16 cellular contexts compared by ENCODE assay signal in the genomic region with DNA sequence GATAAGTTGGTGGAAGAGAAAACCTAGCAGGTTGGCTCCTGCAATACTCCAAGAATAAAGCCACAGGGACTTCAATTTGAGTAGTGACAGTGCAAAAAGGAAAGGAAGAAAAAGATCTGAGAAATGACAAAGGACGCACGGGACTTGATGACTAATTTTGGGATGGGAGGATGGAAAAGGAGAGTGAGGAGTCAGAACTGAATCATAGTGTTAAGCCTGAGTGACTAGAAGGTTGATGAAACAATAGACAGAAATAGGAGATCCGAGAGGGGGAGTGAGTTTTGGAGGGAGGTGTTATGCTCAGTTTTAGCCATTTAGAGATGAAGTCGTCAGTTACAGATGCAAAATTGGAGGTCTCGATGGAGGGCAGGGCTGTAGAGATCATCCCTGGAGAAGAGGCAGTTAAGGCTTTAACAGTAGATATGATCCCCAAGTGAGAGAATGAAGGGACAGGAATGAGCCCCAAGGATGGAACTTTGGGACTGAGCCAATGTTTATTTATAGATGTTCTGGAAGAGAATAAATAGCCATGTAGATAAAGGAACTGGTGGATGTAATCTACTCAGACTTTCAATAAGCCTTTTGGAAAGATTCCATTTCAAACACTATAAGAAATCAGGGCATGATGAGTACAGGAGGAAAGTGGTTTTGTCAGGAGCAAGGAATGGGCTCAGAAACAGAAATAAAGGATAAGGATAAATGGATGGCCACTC.
DNase-seq lines count a peak whose midpoint lies in the region; ATAC-seq and TF ChIP-seq lines count a peak whose summit lies in the region.
"Had no signal": no experiment of that assay in that cellular context is flagged by ENCODE, and none has a peak within 500 bp of the region (broad histone marks: within the 10 kb centered on the region; RNA-seq: fewer than 3 reads in every experiment).

No MANE protein-coding gene starts in this region.

- H3K27me3 ChIP-seq in esophagus muscularis mucosa (no peaks in the 10 kb centered on the region), kidney epithelial cell (ENCODE audit: control insufficient read depth, insufficient read depth, low read length) (no peaks in the 10 kb centered on the region)
- H3K27me3 ChIP-seq: testis had no signal

- H3K4me1 ChIP-seq in esophagus muscularis mucosa = peaks cover 0 to 5% (median 0%) of the 10 kb centered on the region in 4 donors
- H3K4me1 ChIP-seq: prostate gland, testis had no signal

- no peak overlapping the region for H3K4me3 ChIP-seq in esophagus muscularis mucosa
- no peak overlapping the region for H3K4me3 ChIP-seq in kidney epithelial cell (ENCODE audit: low read depth, low read length)
- H3K4me3 ChIP-seq: coronary artery, prostate gland, testis had no signal

- WGBS in esophagus muscularis mucosa = 72% methylated on average over 5 of the region's 5 CpGs

- intact Hi-C loops in esophagus muscularis mucosa (cut with DNase I) = no loop called here

- no peak for TF ChIP-seq EP300 in esophagus muscularis mucosa (IDR thresholded peaks at IDR 0.05)

- no peaks in the 10 kb centered on the region for H3K36me3 ChIP-seq in esophagus muscularis mucosa
- no peaks in the 10 kb centered on the region for H3K36me3 ChIP-seq in kidney epithelial cell (ENCODE audit: control insufficient read depth, insufficient read depth, low read length)
- H3K36me3 ChIP-seq: prostate gland had no signal

- no peak for TF ChIP-seq POLR2A in esophagus muscularis mucosa (IDR thresholded peaks at IDR 0.05; ENCODE audit: low read depth)

- ATAC-seq in GM21619 (IDR thresholded peaks at IDR 0.05; ENCODE audit: unreplicated experiment) (no peak), GM19397 (IDR thresholded peaks at IDR 0.05; ENCODE audit: unreplicated experiment) (no peak)
- ATAC-seq: activated naive CD8-positive, alpha-beta T cell treated with anti-CD3 and anti-CD28 coated beads, Interleukin-2, amount 50 U/mL, for 24 hours had no signal

- TF ChIP-seq CTCF in esophagus muscularis mucosa (IDR thresholded peaks at IDR 0.05) (no peak), kidney epithelial cell (IDR thresholded peaks at IDR 0.05; ENCODE audit: insufficient read depth, low read length, poor library complexity, severe bottlenecking) (no peak)

- peak; percentile 72 for DNase-seq in Daoy (ENCODE audit: low read depth)
- peak; percentile 72 for DNase-seq in RKO (ENCODE audit: low spot score)
- DNase-seq in esophagus muscularis mucosa (ENCODE audit: extremely low spot score) = peak; percentile 45
- DNase-seq in kidney epithelial cell (ENCODE audit: low read depth) = peak; percentile 43
- DNase-seq in hippocampal formation (lab: John Stamatoyannopoulos, UW) = no peak
- DNase-seq in mucosa of gallbladder (ENCODE audit: low spot score) = no peak
- DNase-seq: activated CD4-positive, alpha-beta T cell treated with anti-CD3 and anti-CD28 coated beads for 48 hours; activated naive CD8-positive, alpha-beta T cell treated with anti-CD3 and anti-CD28 coated beads, Interleukin-2, amount 50 U/mL, for 24 hours; HFFc6; NCI-H1436 treated with DMSO at 0.1 percent for 48 hours; NCI-H526; testis had no signal

- no peak overlapping the region for H3K27ac ChIP-seq in esophagus muscularis mucosa (replicated peaks in 1 of 4)
- H3K27ac ChIP-seq: coronary artery, prostate gland, testis had no signal

- no peaks in the 10 kb centered on the region for H3K9me3 ChIP-seq in esophagus muscularis mucosa
- H3K9me3 ChIP-seq: prostate gland, testis had no signal

Comparison
In these comparisons a context has a peak if more than half of its experiments do, and no peak if none do; other contexts are left out.
1. DNase-seq: peak in Daoy (single experiment), RKO (single experiment), esophagus muscularis mucosa (single experiment) and kidney epithelial cell (single experiment); none in hippocampal formation (0 of 2) and mucosa of gallbladder (single experiment).